1 cellular context compared by ENCODE assay signal in genomic region chr12:133037207-133038005, GRCh38.
TF ChIP-seq lines count a peak whose summit lies in the region.

Gene ZNF84 (plus strand): TSS chr12:133037509. CDS start chr12:133041468, 3,959 bp downstream.

TF ChIP-seq in liver, 16 proteins besides CTCF, POLR2A, EP300 and RAD21 (continued from another document):
- TF ChIP-seq ZBTB33 (IDR thresholded peaks at IDR 0.05): peak; percentile 65
